Comparison of ENCODE assay signal across 20 cellular contexts in genomic region chr4:61425315-61425714, GRCh38.
"Had no signal": no experiment of that assay in that cellular context is flagged by ENCODE, and none has a peak within 500 bp of the region (broad histone marks: within the 10 kb centered on the region; RNA-seq: fewer than 3 reads in every experiment).

No MANE protein-coding gene starts in this region.

- H3K27me3 ChIP-seq: gastrocnemius medialis, heart right ventricle, neutrophil, right atrium auricular region, sigmoid colon, testis, tibial nerve had no signal

- ATAC-seq: effector memory CD8-positive, alpha-beta T cell; gastrocnemius medialis; heart right ventricle; left lobe of liver; mucosa of descending colon; naive thymus-derived CD8-positive, alpha-beta T cell; stimulated activated naive B cell treated with anti-CD40 and anti-IgM and Interleukin-4, amounts not matched to agents 10 μg/mL and 1 μg/mL and 100 μg/mL, for 72 hours; stimulated activated naive CD8-positive, alpha-beta T cell treated with anti-CD3 and anti-CD28 coated beads, Interleukin-15, amount 100 ng/mL, for 72 hours had no signal

- H3K9me3 ChIP-seq: gastrocnemius medialis, mucosa of descending colon, neutrophil, right atrium auricular region, sigmoid colon, testis, tibial nerve had no signal

- H3K4me3 ChIP-seq: gastrocnemius medialis, heart right ventricle, mucosa of descending colon, right atrium auricular region, sigmoid colon, skin epidermis, testis, tibial nerve had no signal

- FAIRE-seq: islet of Langerhans had no signal

- H3K36me3 ChIP-seq: gastrocnemius medialis, heart right ventricle, neutrophil, right atrium auricular region, sigmoid colon, tibial nerve had no signal

- H3K4me1 ChIP-seq: gastrocnemius medialis, heart right ventricle, right atrium auricular region, sigmoid colon, testis, tibial nerve had no signal

- H3K27ac ChIP-seq: gastrocnemius medialis, heart right ventricle, neutrophil, right atrium auricular region, sigmoid colon, skin epidermis, testis, tibial nerve had no signal

- DNase-seq: cortex of kidney; effector memory CD8-positive, alpha-beta T cell; erythroblast; gastrocnemius medialis; heart right ventricle; hypothalamus; mucosa of descending colon; naive thymus-derived CD8-positive, alpha-beta T cell; sigmoid colon; stimulated activated CD4-positive, alpha-beta T cell treated with anti-CD3 and anti-CD28 coated beads, Interleukin-2, amount 100 ng/mL, for 24 hours; stimulated activated CD4-positive, alpha-beta T cell treated with anti-CD3 and anti-CD28 coated beads, Interleukin-4, amount 100 ng/mL, for 4 hours; stimulated activated naive B cell treated with anti-CD40 and anti-IgM and Interleukin-4, amounts not matched to agents 10 μg/mL and 1 μg/mL and 100 μg/mL, for 72 hours; stimulated activated naive CD8-positive, alpha-beta T cell treated with anti-CD3 and anti-CD28 coated beads, Interleukin-15, amount 100 ng/mL, for 72 hours; testis had no signal
